Comparison of ENCODE assay signal across 9 cellular contexts in genomic region chr17:40070644-40070894, GRCh38. TPM values are rescaled to one million over a fixed set of nuclear protein-coding genes. Genes with fewer than 3 reads are reported as not detected.
DNase-seq lines count a peak whose midpoint lies in the region; ATAC-seq and TF ChIP-seq lines count a peak whose summit lies in the region.
"Had no signal": no experiment of that assay in that cellular context is flagged by ENCODE, and none has a peak within 500 bp of the region (broad histone marks: within the 10 kb centered on the region; RNA-seq: fewer than 3 reads in every experiment).

No MANE protein-coding gene starts in this region.

- H3K4me3 Mint-ChIP-seq in central memory CD8-positive, alpha-beta T cell = peak overlapping the region; percentile 72
- H3K4me3 Mint-ChIP-seq in natural killer cell treated with Interleukin-12 subunit alpha and Interleukin-12 subunit beta and Interleukin-15 and Interleukin-18, amount 100 ng/mL, for 72 hours = no peak overlapping the region

- H3K27me3 Mint-ChIP-seq in central memory CD8-positive, alpha-beta T cell = no peaks in the 10 kb centered on the region
- no peaks in the 10 kb centered on the region for H3K27me3 Mint-ChIP-seq in natural killer cell treated with Interleukin-12 subunit alpha and Interleukin-12 subunit beta and Interleukin-15 and Interleukin-18, amount 100 ng/mL, for 72 hours

- peak in 1 of 2 donors; percentile 7 for DNase-seq in heart right ventricle
- DNase-seq in Right ventricle myocardium inferior (ENCODE audit: missing footprints) = no peak
- DNase-seq in central memory CD8-positive, alpha-beta T cell (ENCODE audit: low spot score in 2 of 2) = no peak
- no peak for DNase-seq in natural killer cell treated with Interleukin-12 subunit alpha and Interleukin-12 subunit beta and Interleukin-15 and Interleukin-18, amount 100 ng/mL, for 72 hours (ENCODE audit: low spot score)
- no peak for DNase-seq in upper lobe of right lung
- no peak for DNase-seq in superior temporal gyrus (ENCODE audit: extremely low spot score)
- DNase-seq in T-helper 2 cell = no peak
- DNase-seq in NCI-H510A treated with DMSO at 0.1 percent for 48 hours (lab: John Stamatoyannopoulos, UW) = no peak

- WGBS in heart right ventricle, 2 donors = 25 to 38% methylated on average over 3 of the region's 3 CpGs

- H3K36me3 ChIP-seq in heart right ventricle (peaks cover 0 to 19% (median 8%) of the 10 kb centered on the region in 9 donors), upper lobe of right lung (peaks cover 10% of the 10 kb centered on the region)

- ATAC-seq in heart right ventricle = no peak
- ATAC-seq in Right ventricle myocardium inferior = no peak
- no peak for ATAC-seq in central memory CD8-positive, alpha-beta T cell (replicated peaks; ENCODE audit: extremely low read depth, poor library complexity, severe bottlenecking)
- no peak for ATAC-seq in natural killer cell treated with Interleukin-12 subunit alpha and Interleukin-12 subunit beta and Interleukin-15 and Interleukin-18, amount 100 ng/mL, for 72 hours
- ATAC-seq in upper lobe of right lung = no peak

- peaks cover 6% of the 10 kb centered on the region for H3K36me3 Mint-ChIP-seq in central memory CD8-positive, alpha-beta T cell (ENCODE audit: insufficient read depth)
- no peaks in the 10 kb centered on the region for H3K36me3 Mint-ChIP-seq in natural killer cell treated with Interleukin-12 subunit alpha and Interleukin-12 subunit beta and Interleukin-15 and Interleukin-18, amount 100 ng/mL, for 72 hours
- H3K36me3 Mint-ChIP-seq: IgD-negative memory B cell had no signal

- H3K4me1 ChIP-seq in heart right ventricle (peaks cover 63 to 99% (median 93%) of the 10 kb centered on the region in 9 donors), upper lobe of right lung (peaks cover 88% of the 10 kb centered on the region)

- H3K9me3 Mint-ChIP-seq in central memory CD8-positive, alpha-beta T cell = no peaks in the 10 kb centered on the region
- H3K9me3 Mint-ChIP-seq in natural killer cell treated with Interleukin-12 subunit alpha and Interleukin-12 subunit beta and Interleukin-15 and Interleukin-18, amount 100 ng/mL, for 72 hours = no peaks in the 10 kb centered on the region
- H3K9me3 Mint-ChIP-seq: IgD-negative memory B cell had no signal

- peaks cover 66% of the 10 kb centered on the region for H3K4me1 Mint-ChIP-seq in central memory CD8-positive, alpha-beta T cell
- peaks cover 39 to 49% of the 10 kb centered on the region in 2 donors for H3K4me1 Mint-ChIP-seq in natural killer cell treated with Interleukin-12 subunit alpha and Interleukin-12 subunit beta and Interleukin-15 and Interleukin-18, amount 100 ng/mL, for 72 hours (ENCODE audit: low read depth in 2 of 2)

- intact Hi-C loops in heart right ventricle (cut with DNase I) (no loop called here), Right ventricle myocardium inferior (cut with DNase I) (loop anchor here (5.0 kb wide), 1 partner anchor 33 kb away; no protein-coding TSS in a partner anchor), upper lobe of right lung (cut with DNase I) (no loop called here)

- H3K4me3 ChIP-seq in heart right ventricle (peak overlapping the region in 5 of 10 donors; percentile 3 to 48 (median 40)), upper lobe of right lung (no peak overlapping the region)

- H3K27ac Mint-ChIP-seq in central memory CD8-positive, alpha-beta T cell (ENCODE audit: low read depth) = peak overlapping the region; percentile 86
- peak overlapping the region; percentile 87 to 90 for H3K27ac Mint-ChIP-seq in natural killer cell treated with Interleukin-12 subunit alpha and Interleukin-12 subunit beta and Interleukin-15 and Interleukin-18, amount 100 ng/mL, for 72 hours

- no peaks in the 10 kb centered on the region for H3K9me3 ChIP-seq in heart right ventricle
- no peaks in the 10 kb centered on the region for H3K9me3 ChIP-seq in upper lobe of right lung

- H3K27ac ChIP-seq in heart right ventricle (peak overlapping the region; percentile 82 to 99 (median 90)), upper lobe of right lung (peak overlapping the region; percentile 89)

- no peak for TF ChIP-seq CTCF in heart right ventricle (IDR thresholded peaks at IDR 0.05)
- no peak for TF ChIP-seq CTCF in upper lobe of right lung (IDR thresholded peaks at IDR 0.05)

- H3K27me3 ChIP-seq in heart right ventricle (no peaks in the 10 kb centered on the region), upper lobe of right lung (no peaks in the 10 kb centered on the region)

RNA-seq across cellular contexts. Expression of gene THRA, which starts 7.8 kb away (rescaled TPM):
- total RNA-seq in heart right ventricle (100 to 1,000 TPM in 1 of 10 donors, 10 to 100 TPM in 9; 59.8 to 102 (median 69.7) TPM), Right ventricle myocardium inferior (88.3 TPM), upper lobe of right lung (55.6 TPM)
- polyA plus RNA-seq in heart right ventricle = 10 to 100 TPM; 29.8 to 44.2 TPM
- total RNA-seq in natural killer cell treated with Interleukin-12 subunit alpha and Interleukin-12 subunit beta and Interleukin-15 and Interleukin-18, amount 100 ng/mL, for 72 hours = 10 to 100 TPM in 1 of 2 donors, 1 to 10 TPM in 1; 4.9 to 10.9 TPM

RNA-seq across cellular contexts. Expression of gene MED24, which starts 16.4 kb away (rescaled TPM):
- total RNA-seq in heart right ventricle (10 to 100 TPM; 46.7 to 63.2 (median 58.4) TPM), Right ventricle myocardium inferior (53.9 TPM), upper lobe of right lung (81.3 TPM)
- 10 to 100 TPM; 47.2 to 75.6 TPM for polyA plus RNA-seq in heart right ventricle
- 100 to 1,000 TPM in 1 of 2 donors, 10 to 100 TPM in 1; 91.5 to 147 TPM for total RNA-seq in natural killer cell treated with Interleukin-12 subunit alpha and Interleukin-12 subunit beta and Interleukin-15 and Interleukin-18, amount 100 ng/mL, for 72 hours

RNA-seq across cellular contexts. Expression of gene NR1D1, which starts 29.8 kb away (rescaled TPM):
- 10 to 100 TPM in 7 of 10 donors, 1 to 10 TPM in 3; 5.5 to 41.3 (median 29.9) TPM for total RNA-seq in heart right ventricle
- 10 to 100 TPM in 1 of 2 donors, 1 to 10 TPM in 1; 7.1 to 24.4 TPM for polyA plus RNA-seq in heart right ventricle
- total RNA-seq in Right ventricle myocardium inferior = 24.9 TPM
- total RNA-seq in natural killer cell treated with Interleukin-12 subunit alpha and Interleukin-12 subunit beta and Interleukin-15 and Interleukin-18, amount 100 ng/mL, for 72 hours = 1 to 10 TPM; 1.4 to 5.4 TPM
- 24.9 TPM for total RNA-seq in upper lobe of right lung

RNA-seq across cellular contexts. Expression of gene MSL1, which starts 51.2 kb away (rescaled TPM):
- total RNA-seq in heart right ventricle (10 to 100 TPM; 26.3 to 57.4 (median 37.7) TPM), Right ventricle myocardium inferior (51.4 TPM), upper lobe of right lung (84.4 TPM)
- polyA plus RNA-seq in heart right ventricle = 10 to 100 TPM; 45.5 to 65.0 TPM
- 100 to 1,000 TPM in 1 of 2 donors, 10 to 100 TPM in 1; 79.8 to 102 TPM for total RNA-seq in natural killer cell treated with Interleukin-12 subunit alpha and Interleukin-12 subunit beta and Interleukin-15 and Interleukin-18, amount 100 ng/mL, for 72 hours

RNA-seq across cellular contexts. Expression of gene CSF3, which starts 55.3 kb away (rescaled TPM):
- total RNA-seq in heart right ventricle (1 to 10 TPM in 2 of 10 donors, under 1 TPM in 1, not detected in 7; 0.81 to 4.2 (median 1.6) TPM), Right ventricle myocardium inferior (not detected), upper lobe of right lung (1.2 TPM)
- polyA plus RNA-seq in heart right ventricle = under 1 TPM; 0.29 to 0.32 TPM
- under 1 TPM in 1 of 2 donors, not detected in 1; 0.78 TPM for total RNA-seq in natural killer cell treated with Interleukin-12 subunit alpha and Interleukin-12 subunit beta and Interleukin-15 and Interleukin-18, amount 100 ng/mL, for 72 hours
- polyA plus RNA-seq: IgD-negative memory B cell had no signal
